Comparison of ENCODE assay signal across 9 cellular contexts in the genomic region with DNA sequence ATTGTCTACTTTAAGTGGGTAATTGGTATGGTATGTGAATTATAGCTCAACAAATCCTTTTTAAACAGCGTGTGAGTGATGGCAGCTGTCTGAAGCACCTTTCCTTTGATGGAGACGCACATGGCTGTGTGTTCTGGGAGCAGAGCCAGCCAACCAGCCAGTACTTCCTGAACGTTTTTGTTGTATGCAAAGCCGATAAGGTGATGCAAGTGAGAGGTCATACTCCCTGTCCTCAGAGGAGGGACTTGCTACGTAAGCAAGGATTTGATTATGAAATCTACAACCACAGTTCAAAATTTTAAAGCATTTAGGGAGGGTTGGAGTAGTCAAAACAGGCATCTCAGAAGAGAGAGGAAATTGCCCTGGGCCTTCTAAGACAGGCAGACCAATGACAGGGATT. TPM values are rescaled to one million over a fixed set of nuclear protein-coding genes. Genes with fewer than 3 reads are reported as not detected.
DNase-seq lines count a peak whose midpoint lies in the region; ATAC-seq and TF ChIP-seq lines count a peak whose summit lies in the region.
"Had no signal": no experiment of that assay in that cellular context is flagged by ENCODE, and none has a peak within 500 bp of the region (broad histone marks: within the 10 kb centered on the region; RNA-seq: fewer than 3 reads in every experiment).

No MANE protein-coding gene starts in this region.

- CTCF ChIA-PET in CD4-positive, alpha-beta memory T cell (lab: Charles Lee; ENCODE audit: partially characterized antibody): interaction anchor here (1.0 kb wide), 1 partner anchor 9 kb away, joined by 4 read pairs; no protein-coding TSS in a partner anchor

- no peaks in the 10 kb centered on the region for H3K27me3 ChIP-seq in HAP-1 (ENCODE audit: low read depth)
- H3K27me3 ChIP-seq in CD4-positive, alpha-beta memory T cell (ENCODE audit: insufficient read depth, low read length): no peaks in the 10 kb centered on the region

- intact Hi-C loops in CD4-positive, alpha-beta memory T cell (cut with micrococcal nuclease): no loop called here

- peak; percentile 32 to 48 for DNase-seq in HAP-1 (ENCODE audit: low spot score in 2 of 2)
- peak; percentile 74 for DNase-seq in NCI-H2171 treated with DMSO at 0.1 percent for 48 hours (lab: John Stamatoyannopoulos, UW)
- DNase-seq in cardiac fibroblast (ENCODE audit: low read depth in 2 of 2): peak; percentile 92 to 96
- DNase-seq in omental fat pad (ENCODE audit: low spot score): no peak
- DNase-seq in T1000 (lab: John Stamatoyannopoulos, UW): no peak
- DNase-seq in activated CD8-positive, alpha-beta memory T cell treated with anti-CD3 and anti-CD28 coated beads, Interleukin-2, amount 50 U/mL, for 48 hours: no peak
- DNase-seq in CD4-positive, alpha-beta memory T cell: no peak
- no peak for DNase-seq in NCI-H446 treated with DMSO at 0.1 percent for 48 hours (lab: John Stamatoyannopoulos, UW)

- H3K27ac ChIP-seq in CD4-positive, alpha-beta memory T cell (ENCODE audit: low read depth, low read length): no peak overlapping the region

- H3K27me3 Mint-ChIP-seq in CD4-positive, alpha-beta memory T cell: peaks cover 2 to 6% of the 10 kb centered on the region in 2 donors

- no peaks in the 10 kb centered on the region for H3K4me1 Mint-ChIP-seq in CD4-positive, alpha-beta memory T cell

- H3K4me1 ChIP-seq in HAP-1: peaks cover 3% of the 10 kb centered on the region
- H3K4me1 ChIP-seq in CD4-positive, alpha-beta memory T cell (ENCODE audit: insufficient read depth, low read length): no peaks in the 10 kb centered on the region

- H3K36me3 ChIP-seq in HAP-1 (replicated peaks): no peaks in the 10 kb centered on the region
- H3K36me3 ChIP-seq in CD4-positive, alpha-beta memory T cell (ENCODE audit: insufficient read depth, low read length): no peaks in the 10 kb centered on the region

- no peaks in the 10 kb centered on the region for H3K36me3 Mint-ChIP-seq in CD4-positive, alpha-beta memory T cell
- H3K36me3 Mint-ChIP-seq: activated naive CD4-positive, alpha-beta T cell treated with anti-CD3 and anti-CD28 coated beads, Interleukin-2, amount 50 U/mL, for 72 hours had no signal

- H3K27ac Mint-ChIP-seq in CD4-positive, alpha-beta memory T cell: peak overlapping the region in 1 of 7 donors; percentile 35
- H3K27ac Mint-ChIP-seq: activated naive CD4-positive, alpha-beta T cell treated with anti-CD3 and anti-CD28 coated beads, Interleukin-2, amount 50 U/mL, for 72 hours had no signal

- H3K9me3 Mint-ChIP-seq in CD4-positive, alpha-beta memory T cell: peaks cover 0 to 3% (median 0%) of the 10 kb centered on the region in 8 donors
- H3K9me3 Mint-ChIP-seq: activated naive CD4-positive, alpha-beta T cell treated with anti-CD3 and anti-CD28 coated beads, Interleukin-2, amount 50 U/mL, for 72 hours had no signal

- POLR2A ChIA-PET in CD4-positive, alpha-beta memory T cell (lab: Charles Lee; ENCODE audit: partially characterized antibody): no interaction called here

- H3K4me3 Mint-ChIP-seq in CD4-positive, alpha-beta memory T cell: no peak overlapping the region

- TF ChIP-seq CTCF in cardiac fibroblast (IDR thresholded peaks at IDR 0.05; ENCODE audit: low read depth, low read length) (no peak), omental fat pad (IDR thresholded peaks at IDR 0.05) (no peak)

- H3K4me3 ChIP-seq in HAP-1 (no peak overlapping the region), cardiac fibroblast (replicated peaks in 1 of 2; ENCODE audit: low read depth in 2 of 2, low read length in 2 of 2) (no peak overlapping the region)
- H3K4me3 ChIP-seq in CD4-positive, alpha-beta memory T cell (ENCODE audit: low read length in 2 of 2): no peak overlapping the region

- peak; percentile 92 for ATAC-seq in omental fat pad (ENCODE audit: low FRiP score)

- in situ Hi-C loops in HAP-1 (cut with MboI; ENCODE audit: low sequenced_read_pairs): no loop called here

- H3K9me3 ChIP-seq in HAP-1: no peaks in the 10 kb centered on the region
- H3K9me3 ChIP-seq in CD4-positive, alpha-beta memory T cell (ENCODE audit: control insufficient read depth in 1 of 2, low read length in 2 of 2): no peaks in the 10 kb centered on the region

RNA-seq across cellular contexts. Expression of gene ARHGEF4, which starts 28.1 kb away (rescaled TPM):
- total RNA-seq in omental fat pad: 10 to 100 TPM in 3 of 4 donors, 1 to 10 TPM in 1; 2.0 to 18.0 (median 15.0) TPM
- total RNA-seq in CD4-positive, alpha-beta memory T cell: 1 to 10 TPM; 2.5 to 2.6 TPM
- polyA plus RNA-seq in CD4-positive, alpha-beta memory T cell: 1 to 10 TPM; 1.4 to 1.7 TPM

Comparison
In these comparisons a context has a peak if more than half of its experiments do, and no peak if none do; other contexts are left out.
1. DNase-seq: peak in HAP-1 (2 of 2), NCI-H2171 treated with DMSO at 0.1 percent for 48 hours (single experiment) and cardiac fibroblast (2 of 2); none in omental fat pad (single experiment), T1000 (single experiment), activated CD8-positive, alpha-beta memory T cell treated with anti-CD3 and anti-CD28 coated beads, Interleukin-2, amount 50 U/mL, for 48 hours (single experiment), CD4-positive, alpha-beta memory T cell (0 of 5) and NCI-H446 treated with DMSO at 0.1 percent for 48 hours (single experiment).